ENCODE assay signal across 25 cellular contexts in genomic region chr3:11015369-11015768, GRCh38. TPM values are rescaled to one million over a fixed set of nuclear protein-coding genes. Genes with fewer than 3 reads are reported as not detected.
"Had no signal": no experiment of that assay in that cellular context is flagged by ENCODE, and none has a peak within 500 bp of the region (broad histone marks: within the 10 kb centered on the region; RNA-seq: fewer than 3 reads in every experiment).

No MANE protein-coding gene starts in this region.

- H3K4me3 ChIP-seq: coronary artery, esophagus squamous epithelium, gastrocnemius medialis, heart right ventricle, left lung, lung had no signal

- H3K36me3 ChIP-seq: gastrocnemius medialis, heart right ventricle, left lung had no signal

- H3K9me3 ChIP-seq: esophagus squamous epithelium, gastrocnemius medialis, heart right ventricle, left lung had no signal

- H3K4me1 ChIP-seq: gastrocnemius medialis, heart right ventricle, left lung had no signal

- ATAC-seq: effector memory CD8-positive, alpha-beta T cell; esophagus mucosa; gastrocnemius medialis; heart right ventricle; left cardiac atrium; left lung; left ventricle myocardium superior had no signal

- H3K27me3 ChIP-seq: gastrocnemius medialis had no signal

- DNase-seq: dermis blood vessel endothelial cell; effector CD8-positive, alpha-beta T cell; effector memory CD8-positive, alpha-beta T cell; endodermal cell; erythroblast; esophagus squamous epithelium; foreskin fibroblast; foreskin melanocyte; gastrocnemius medialis; glutamatergic neuron; head of caudate nucleus; heart right ventricle; hippocampal formation; left cardiac atrium; left lung; left ventricle myocardium superior; mammary epithelial cell; mesendoderm; midbrain had no signal

- H3K27ac ChIP-seq: coronary artery, epithelial cell of prostate, esophagus squamous epithelium, gastrocnemius medialis, heart right ventricle, left lung had no signal

RNA-seq across cellular contexts. Expression of gene SLC6A1, which starts 22.8 kb away (rescaled TPM):
- total RNA-seq: dermis blood vessel endothelial cell, glomerular endothelial cell, kidney epithelial cell had no signal
